Comparison of ENCODE assay signal across 1 cellular context in the genomic region with DNA sequence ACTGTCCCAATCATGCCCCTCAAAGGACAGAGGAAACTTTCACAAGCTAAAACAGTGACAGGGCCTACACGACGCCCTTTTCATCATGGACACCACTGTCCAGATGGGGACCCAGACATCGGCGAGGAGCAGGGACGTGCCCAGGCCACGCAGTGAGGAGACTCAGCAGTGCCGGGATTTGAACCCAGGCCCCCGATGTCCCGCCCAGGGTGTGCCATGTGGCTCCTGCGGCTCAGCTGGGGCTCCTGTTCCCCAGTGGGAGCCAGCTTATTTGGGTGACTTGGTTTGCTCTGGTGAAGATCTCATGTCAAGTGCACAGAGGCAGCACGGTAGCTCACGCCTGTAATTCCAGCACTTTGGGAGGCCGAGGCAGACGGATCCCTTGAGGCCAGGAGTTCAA.
TF ChIP-seq lines count a peak whose summit lies in the region.

No MANE protein-coding gene starts in this region.

TF ChIP-seq in H1, 55 proteins besides CTCF, POLR2A, EP300 and RAD21 (continued from another document):
- TF ChIP-seq FOSL1 (IDR thresholded peaks at IDR 0.05; ENCODE audit: insufficient read depth, low read depth, low read length) (no peak), NANOG (IDR thresholded peaks at IDR 0.05; ENCODE audit: insufficient read depth, low read depth, low read length, poor library complexity, severe bottlenecking) (no peak), CREB1 (IDR thresholded peaks at IDR 0.05) (no peak), CTBP2 (IDR thresholded peaks at IDR 0.05; ENCODE audit: borderline replicate concordance, insufficient read depth, insufficient read length, low read length) (no peak), JUND (IDR thresholded peaks at IDR 0.05; ENCODE audit: low read length) (no peak), KDM5A (IDR thresholded peaks at IDR 0.05; ENCODE audit: low read length) (no peak), TAF1 (IDR thresholded peaks at IDR 0.05; ENCODE audit: low read depth, low read length) (no peak), SIX5 (IDR thresholded peaks at IDR 0.05; ENCODE audit: low read depth, low read length) (no peak), HDAC2 (IDR thresholded peaks at IDR 0.05; ENCODE audit: borderline replicate concordance in 1 of 2, low read depth in 2 of 2, low read length in 2 of 2) (no peak)
- TF ChIP-seq, protein P1, sequence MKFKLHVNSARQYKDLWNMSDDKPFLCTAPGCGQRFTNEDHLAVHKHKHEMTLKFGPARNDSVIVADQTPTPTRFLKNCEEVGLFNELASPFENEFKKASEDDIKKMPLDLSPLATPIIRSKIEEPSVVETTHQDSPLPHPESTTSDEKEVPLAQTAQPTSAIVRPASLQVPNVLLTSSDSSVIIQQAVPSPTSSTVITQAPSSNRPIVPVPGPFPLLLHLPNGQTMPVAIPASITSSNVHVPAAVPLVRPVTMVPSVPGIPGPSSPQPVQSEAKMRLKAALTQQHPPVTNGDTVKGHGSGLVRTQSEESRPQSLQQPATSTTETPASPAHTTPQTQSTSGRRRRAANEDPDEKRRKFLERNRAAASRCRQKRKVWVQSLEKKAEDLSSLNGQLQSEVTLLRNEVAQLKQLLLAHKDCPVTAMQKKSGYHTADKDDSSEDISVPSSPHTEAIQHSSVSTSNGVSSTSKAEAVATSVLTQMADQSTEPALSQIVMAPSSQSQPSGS (IDR thresholded peaks at IDR 0.05; ENCODE audit: low read length): no peak
